9 cellular contexts compared by ENCODE assay signal in the genomic region with DNA sequence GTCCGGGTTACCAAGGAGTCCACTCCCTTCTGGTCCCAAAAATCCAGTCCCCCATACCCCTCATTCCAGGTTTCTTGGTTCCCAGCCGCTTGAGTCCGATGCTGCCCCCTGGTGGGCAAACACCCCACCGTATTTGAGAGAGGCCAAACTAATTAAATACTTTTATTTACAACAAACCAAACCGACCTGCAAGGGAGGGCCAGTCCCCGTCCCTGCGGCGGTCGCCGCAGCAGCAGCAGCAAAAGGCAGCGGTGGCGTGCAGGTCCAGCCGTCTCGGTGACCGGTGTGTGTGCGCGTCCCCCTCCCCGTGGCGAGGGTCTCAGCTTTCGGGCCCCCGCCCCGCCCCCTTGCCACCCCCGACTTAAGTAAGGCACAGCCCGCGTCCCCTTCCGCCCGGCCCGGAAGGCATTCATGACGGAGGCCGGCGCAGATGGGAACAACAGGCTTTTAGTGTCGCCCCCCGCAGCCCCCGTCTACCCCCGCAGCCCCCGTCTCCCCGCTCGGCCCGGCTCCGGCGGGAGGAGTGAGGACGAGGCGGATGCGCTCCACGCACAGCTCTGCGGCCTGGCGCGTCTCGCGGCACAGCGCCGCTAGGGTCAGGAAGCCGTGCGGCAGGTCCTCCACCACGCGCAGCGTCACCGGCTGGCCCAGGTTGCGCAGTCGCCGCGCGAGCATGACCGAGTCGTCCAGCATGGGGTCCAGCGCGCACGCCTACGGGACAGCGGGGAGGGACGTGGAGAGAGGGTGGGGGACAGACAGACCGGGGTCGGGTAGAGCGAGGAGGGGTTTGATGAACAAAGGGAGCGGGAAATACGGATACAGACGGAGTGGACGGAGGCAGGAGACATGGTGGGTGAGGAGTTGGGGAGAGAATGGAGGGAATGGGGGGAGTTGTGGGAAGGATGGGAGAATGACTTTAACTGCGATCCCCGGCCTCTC. TPM values are rescaled to one million over a fixed set of nuclear protein-coding genes. Genes with fewer than 3 reads are reported as not detected.
DNase-seq lines count a peak whose midpoint lies in the region; ATAC-seq lines count a peak whose summit lies in the region.
"Had no signal": no experiment of that assay in that cellular context is flagged by ENCODE, and none has a peak within 500 bp of the region (broad histone marks: within the 10 kb centered on the region; RNA-seq: fewer than 3 reads in every experiment).

No MANE protein-coding gene starts in this region.

- ATAC-seq in naive B cell (ENCODE audit: low read depth in 2 of 2) (peak; percentile 57 to 62), GM21737 (IDR thresholded peaks at IDR 0.05; ENCODE audit: unreplicated experiment) (no peak)

- H3K36me3 Mint-ChIP-seq in activated T-helper 1 cell treated with anti-CD3 and anti-CD28 coated beads, Interleukin-12 subunit alpha, Interleukin-12 subunit beta, Interleukin-2, Interleukin-4 antibody, amounts not matched to agents 30 ng/mL and 10 ng/mL and 1 ng/mL, durations not matched to agents 14 hours and 24 hours and 36 hours (ENCODE audit: low read depth), result peaks cover 24% of the 10 kb centered on the region
- peaks cover 0 to 3% of the 10 kb centered on the region in 2 donors for H3K36me3 Mint-ChIP-seq in naive B cell

- DNase-seq in CD1c-positive myeloid dendritic cell (ENCODE audit: extremely low spot score), result peak; percentile 71
- DNase-seq in HS-27A (ENCODE audit: low read depth), result peak; percentile 52
- DNase-seq in OCI-M1 (lab: John Stamatoyannopoulos, UW), result peak; percentile 92
- DNase-seq in activated T-helper 1 cell treated with anti-CD3 and anti-CD28 coated beads, Interleukin-12 subunit alpha, Interleukin-12 subunit beta, Interleukin-2, Interleukin-4 antibody, amounts not matched to agents 30 ng/mL and 10 ng/mL and 1 ng/mL, durations not matched to agents 14 hours and 24 hours and 36 hours (ENCODE audit: low spot score), result peak; percentile 57
- peak; percentile 63 for DNase-seq in fibroblast of gingiva (ENCODE audit: low read depth)
- peak; percentile 71 for DNase-seq in naive B cell
- DNase-seq in stimulated activated CD8-positive, alpha-beta memory T cell treated with anti-CD3 and anti-CD28 coated beads, Interleukin-7, amount 100 ng/mL, for 48 hours (ENCODE audit: extremely low read depth in 1 of 2, low read depth in 1 of 2), result peak; percentile 33 to 47

- H3K9me3 Mint-ChIP-seq in activated T-helper 1 cell treated with anti-CD3 and anti-CD28 coated beads, Interleukin-12 subunit alpha, Interleukin-12 subunit beta, Interleukin-2, Interleukin-4 antibody, amounts not matched to agents 30 ng/mL and 10 ng/mL and 1 ng/mL, durations not matched to agents 14 hours and 24 hours and 36 hours, result no peaks in the 10 kb centered on the region
- no peaks in the 10 kb centered on the region for H3K9me3 Mint-ChIP-seq in naive B cell

- H3K27ac Mint-ChIP-seq in activated T-helper 1 cell treated with anti-CD3 and anti-CD28 coated beads, Interleukin-12 subunit alpha, Interleukin-12 subunit beta, Interleukin-2, Interleukin-4 antibody, amounts not matched to agents 30 ng/mL and 10 ng/mL and 1 ng/mL, durations not matched to agents 14 hours and 24 hours and 36 hours, result peak overlapping the region; percentile 61
- peak overlapping the region in 4 of 6 donors; percentile 57 to 86 (median 74) for H3K27ac Mint-ChIP-seq in naive B cell

- intact Hi-C loops in activated T-helper 1 cell treated with anti-CD3 and anti-CD28 coated beads, Interleukin-12 subunit alpha, Interleukin-12 subunit beta, Interleukin-2, Interleukin-4 antibody, amounts not matched to agents 30 ng/mL and 10 ng/mL and 1 ng/mL, durations not matched to agents 14 hours and 24 hours and 36 hours (cut with micrococcal nuclease), result loop anchor here (1.0 kb wide), 1 partner anchor 22 kb away; no protein-coding TSS in a partner anchor

- H3K4me3 Mint-ChIP-seq in activated T-helper 1 cell treated with anti-CD3 and anti-CD28 coated beads, Interleukin-12 subunit alpha, Interleukin-12 subunit beta, Interleukin-2, Interleukin-4 antibody, amounts not matched to agents 30 ng/mL and 10 ng/mL and 1 ng/mL, durations not matched to agents 14 hours and 24 hours and 36 hours, result peak overlapping the region; percentile 76
- peak overlapping the region; percentile 84 to 92 (median 88) for H3K4me3 Mint-ChIP-seq in naive B cell

- H3K27me3 Mint-ChIP-seq in activated T-helper 1 cell treated with anti-CD3 and anti-CD28 coated beads, Interleukin-12 subunit alpha, Interleukin-12 subunit beta, Interleukin-2, Interleukin-4 antibody, amounts not matched to agents 30 ng/mL and 10 ng/mL and 1 ng/mL, durations not matched to agents 14 hours and 24 hours and 36 hours (ENCODE audit: insufficient read depth), result no peaks in the 10 kb centered on the region
- H3K27me3 Mint-ChIP-seq in naive B cell, result no peaks in the 10 kb centered on the region

- H3K4me1 Mint-ChIP-seq in activated T-helper 1 cell treated with anti-CD3 and anti-CD28 coated beads, Interleukin-12 subunit alpha, Interleukin-12 subunit beta, Interleukin-2, Interleukin-4 antibody, amounts not matched to agents 30 ng/mL and 10 ng/mL and 1 ng/mL, durations not matched to agents 14 hours and 24 hours and 36 hours (ENCODE audit: low read depth), result peaks cover 31% of the 10 kb centered on the region
- peaks cover 50 to 56% (median 55%) of the 10 kb centered on the region in 3 donors for H3K4me1 Mint-ChIP-seq in naive B cell

RNA-seq across cellular contexts. Expression of a gene that starts 11.5 kb away (rescaled TPM):
- not detected in 2 replicates for total RNA-seq in activated T-helper 1 cell treated with anti-CD3 and anti-CD28 coated beads, Interleukin-12 subunit alpha, Interleukin-12 subunit beta, Interleukin-2, Interleukin-4 antibody, amounts not matched to agents 30 ng/mL and 10 ng/mL and 1 ng/mL, durations not matched to agents 14 hours and 24 hours and 36 hours
- 10 to 100 TPM; 24.1 to 53.3 (median 37.7) TPM for polyA plus RNA-seq in naive B cell (ENCODE audit: low read depth in 6 of 6)

RNA-seq across cellular contexts. Expression of a gene that starts 25.6 kb away (rescaled TPM):
- 32.8 and 38.5 TPM in 2 replicates for total RNA-seq in activated T-helper 1 cell treated with anti-CD3 and anti-CD28 coated beads, Interleukin-12 subunit alpha, Interleukin-12 subunit beta, Interleukin-2, Interleukin-4 antibody, amounts not matched to agents 30 ng/mL and 10 ng/mL and 1 ng/mL, durations not matched to agents 14 hours and 24 hours and 36 hours
- 10 to 100 TPM in 4 of 6 donors, 1 to 10 TPM in 2; 7.2 to 16.5 (median 11.6) TPM for polyA plus RNA-seq in naive B cell (ENCODE audit: low read depth in 6 of 6)

RNA-seq across cellular contexts. Expression of a gene that starts 41.1 kb away (rescaled TPM):
- not detected in 2 replicates for total RNA-seq in activated T-helper 1 cell treated with anti-CD3 and anti-CD28 coated beads, Interleukin-12 subunit alpha, Interleukin-12 subunit beta, Interleukin-2, Interleukin-4 antibody, amounts not matched to agents 30 ng/mL and 10 ng/mL and 1 ng/mL, durations not matched to agents 14 hours and 24 hours and 36 hours
- not detected for polyA plus RNA-seq in naive B cell (ENCODE audit: low read depth in 6 of 6)
- total RNA-seq: T-helper 2 cell treated with Interferon-gamma antibody and Interleukin-4, amounts not matched to agents 100 ng/mL and 5 ng/mL, for 36 hours had no signal

Comparison
In these comparisons a context has a peak if more than half of its experiments do, and no peak if none do; other contexts are left out.
1. DNase-seq: peak in every context shown above with its lines; median percentile 92 in OCI-M1; 71 in CD1c-positive myeloid dendritic cell; 71 in naive B cell; 63 in fibroblast of gingiva; 57 in activated T-helper 1 cell treated with anti-CD3 and anti-CD28 coated beads, Interleukin-12 subunit alpha, Interleukin-12 subunit beta, Interleukin-2, Interleukin-4 antibody, amounts not matched to agents 30 ng/mL and 10 ng/mL and 1 ng/mL, durations not matched to agents 14 hours and 24 hours and 36 hours; 52 in HS-27A; 40 in stimulated activated CD8-positive, alpha-beta memory T cell treated with anti-CD3 and anti-CD28 coated beads, Interleukin-7, amount 100 ng/mL, for 48 hours.